Comparison of ENCODE assay signal across 29 cellular contexts in genomic region chr9:137916540-137916939, GRCh38. TPM values are rescaled to one million over a fixed set of nuclear protein-coding genes. Genes with fewer than 3 reads are reported as not detected.
"Had no signal": no experiment of that assay in that cellular context is flagged by ENCODE, and none has a peak within 500 bp of the region (broad histone marks: within the 10 kb centered on the region; RNA-seq: fewer than 3 reads in every experiment).

No MANE protein-coding gene starts in this region.

- H3K4me1 Mint-ChIP-seq: activated B cell treated with CpG ODN at 0.5 μM for 24 hours; activated CD4-positive, alpha-beta T cell treated with anti-CD3 and anti-CD28 coated beads for 36 hours; activated naive CD8-positive, alpha-beta T cell treated with anti-CD3 and anti-CD28 coated beads for 36 hours; endodermal cell had no signal

- H3K27me3 ChIP-seq: ovary, right atrium auricular region had no signal

- H3K36me3 Mint-ChIP-seq: activated naive CD8-positive, alpha-beta T cell treated with anti-CD3 and anti-CD28 coated beads for 36 hours had no signal

- H3K9me3 Mint-ChIP-seq: activated B cell treated with CpG ODN at 0.5 μM for 24 hours; activated naive CD8-positive, alpha-beta T cell treated with anti-CD3 and anti-CD28 coated beads for 36 hours; activated T-cell treated with anti-CD3 and anti-CD28 coated beads, Interleukin-2, amount 50 U/mL, for 24 hours; activated T-helper 2 cell treated with anti-CD3 and anti-CD28 coated beads, Interferon-gamma antibody, Interleukin-2, Interleukin-4, amounts not matched to agents 10 μg/mL and 5 μg/mL and 100 μg/mL, durations not matched to agents 14 hours and 24 hours and 36 hours; endodermal cell had no signal

- DNase-seq: activated B cell treated with CpG ODN at 0.5 μM for 24 hours; activated CD4-positive, alpha-beta T cell treated with anti-CD3 and anti-CD28 coated beads for 36 hours; activated CD4-positive, alpha-beta T cell treated with anti-CD3 and anti-CD28 coated beads, Interleukin-2, amount 50 U/mL, for 4 hours; activated CD8-positive, alpha-beta memory T cell treated with anti-CD3 and anti-CD28 coated beads for 24 hours; activated CD8-positive, alpha-beta memory T cell treated with anti-CD3 and anti-CD28 coated beads, Interleukin-2, amount 50 U/mL, for 4 hours; activated naive CD4-positive, alpha-beta T cell; activated naive CD8-positive, alpha-beta T cell treated with anti-CD3 and anti-CD28 coated beads for 36 hours; activated T-cell treated with anti-CD3 and anti-CD28 coated beads, Interleukin-2, amount 50 U/mL, for 24 hours; endodermal cell; heart left ventricle; left colon; mesenchymal stem cell; ovary; psoas muscle; spleen; stimulated activated CD4-positive, alpha-beta T cell treated with anti-CD3 and anti-CD28 coated beads, Interleukin-4, amount 100 ng/mL, for 4 hours; stimulated activated naive CD8-positive, alpha-beta T cell treated with anti-CD3 and anti-CD28 coated beads, Interleukin-15, Interleukin-2, amounts not matched to agents 100 U/mL and 50 U/mL, for 24 hours; T-helper 1 cell; tibial artery had no signal

- H3K9me3 ChIP-seq: gastroesophageal sphincter, heart left ventricle, ovary, psoas muscle, right atrium auricular region, spleen, tibial artery had no signal

- H3K27ac ChIP-seq: coronary artery, epithelial cell of prostate, gastroesophageal sphincter, heart left ventricle, ovary, psoas muscle, right atrium auricular region, spleen, tibial artery had no signal

- H3K4me3 ChIP-seq: coronary artery, gastroesophageal sphincter, heart left ventricle, ovary, psoas muscle, right atrium auricular region, spleen, tibial artery had no signal

- H3K36me3 ChIP-seq: gastroesophageal sphincter, heart left ventricle, ovary, right atrium auricular region, spleen, tibial artery had no signal

- H3K4me1 ChIP-seq: gastroesophageal sphincter, psoas muscle, spleen had no signal

- ATAC-seq: activated CD4-positive, alpha-beta T cell treated with anti-CD3 and anti-CD28 coated beads for 36 hours; gastroesophageal sphincter; heart left ventricle; left colon; psoas muscle; stimulated activated naive CD8-positive, alpha-beta T cell treated with anti-CD3 and anti-CD28 coated beads, Interleukin-15, Interleukin-2, amounts not matched to agents 100 U/mL and 50 U/mL, for 24 hours had no signal

- H3K4me3 Mint-ChIP-seq: activated B cell treated with CpG ODN at 0.5 μM for 24 hours; activated CD4-positive, alpha-beta T cell treated with anti-CD3 and anti-CD28 coated beads for 36 hours; activated naive CD8-positive, alpha-beta T cell treated with anti-CD3 and anti-CD28 coated beads for 36 hours; activated T-cell treated with anti-CD3 and anti-CD28 coated beads, Interleukin-2, amount 50 U/mL, for 24 hours; endodermal cell had no signal

- H3K27ac Mint-ChIP-seq: activated B cell treated with CpG ODN at 0.5 μM for 24 hours; activated CD4-positive, alpha-beta T cell treated with anti-CD3 and anti-CD28 coated beads for 36 hours; activated naive CD8-positive, alpha-beta T cell treated with anti-CD3 and anti-CD28 coated beads for 36 hours; activated T-cell treated with anti-CD3 and anti-CD28 coated beads, Interleukin-2, amount 50 U/mL, for 24 hours; activated T-helper 2 cell treated with anti-CD3 and anti-CD28 coated beads, Interferon-gamma antibody, Interleukin-2, Interleukin-4, amounts not matched to agents 10 μg/mL and 5 μg/mL and 100 μg/mL, durations not matched to agents 14 hours and 24 hours and 36 hours; endodermal cell had no signal

- FAIRE-seq: bronchial epithelial cell, islet of Langerhans, urothelium cell line had no signal

RNA-seq across cellular contexts. Expression of gene CACNA1B, which starts 39.0 kb away (rescaled TPM):
- total RNA-seq: activated naive CD8-positive, alpha-beta T cell treated with anti-CD3 and anti-CD28 coated beads for 36 hours; bronchial epithelial cell; lower leg skin; subcutaneous adipose tissue had no signal
